ENCODE assay signal across 23 cellular contexts in genomic region chr13:91132786-91133185, GRCh38.
A peak's percentile ranks its signal among the peaks of the same experiment; 100 is the strongest.
DNase-seq lines count a peak whose midpoint lies in the region; ATAC-seq and TF ChIP-seq lines count a peak whose summit lies in the region.
"Had no signal": no experiment of that assay in that cellular context is flagged by ENCODE, and none has a peak within 500 bp of the region (broad histone marks: within the 10 kb centered on the region; RNA-seq: fewer than 3 reads in every experiment).

No MANE protein-coding gene starts in this region.

- H3K4me1 Mint-ChIP-seq in nephron progenitor cell: peaks cover 60% of the 10 kb centered on the region

- H3K27ac Mint-ChIP-seq in nephron progenitor cell: peak overlapping the region; percentile 16
- H3K27ac Mint-ChIP-seq: CD4-positive, alpha-beta T cell had no signal

- H3K27ac ChIP-seq in brain microvascular endothelial cell: no peak overlapping the region
- H3K27ac ChIP-seq: A549; BLaER1 treated with 17β-estradiol and CSF1 and Interleukin-3, amounts not matched to agents 10 nM and 100 nM had no signal

- ATAC-seq in left lobe of liver: no peak
- ATAC-seq: A549, HepG2, PC-3 had no signal

- peaks cover 37% of the 10 kb centered on the region for H3K36me3 Mint-ChIP-seq in nephron progenitor cell (ENCODE audit: low read depth)

- peaks cover 4% of the 10 kb centered on the region for H3K27me3 Mint-ChIP-seq in nephron progenitor cell (ENCODE audit: low read depth, poor library complexity)

- in situ Hi-C loops in astrocyte of the cerebellum (cut with HindIII; ENCODE audit: low sequenced_read_pairs): no loop called here
- in situ Hi-C loops in brain microvascular endothelial cell (cut with HindIII; ENCODE audit: low pct_ligation_motif_present, low sequenced_read_pairs): no loop called here

- H3K27me3 ChIP-seq in brain microvascular endothelial cell (replicated peaks): no peaks in the 10 kb centered on the region
- H3K27me3 ChIP-seq: BLaER1 treated with 17β-estradiol and CSF1 and Interleukin-3, amounts not matched to agents 10 nM and 100 nM had no signal

- DNase-seq in astrocyte of the cerebellum (ENCODE audit: low read depth) (peak; percentile 49), brain microvascular endothelial cell (peak; percentile 37), fibroblast of the aortic adventitia (ENCODE audit: low read depth) (peak; percentile 5), nephron progenitor cell (no peak), NCI-H2196 (lab: John Stamatoyannopoulos, UW; ENCODE audit: unreplicated experiment) (no peak), left lobe of liver (ENCODE audit: low spot score) (no peak), cerebellar nuclear complex (lab: John Stamatoyannopoulos, UW) (no peak)
- DNase-seq: AML-193; CD4-positive, alpha-beta T cell; DMS53; Kasumi-1; MV-4-11; NCI-H1105; NCI-H1436 treated with DMSO at 0.1 percent for 48 hours; NCI-H187 treated with DMSO at 0.1 percent for 48 hours; NCI-H446 treated with DMSO at 0.1 percent for 48 hours; NCI-H526; NCI-H82; NK-92 treated with Interleukin-12 subunit alpha and Interleukin-12 subunit beta, amount 100 ng/mL, for 24 hours; PC-3 had no signal

- H3K9me3 Mint-ChIP-seq in nephron progenitor cell: peaks cover 26% of the 10 kb centered on the region
- H3K9me3 Mint-ChIP-seq: CD4-positive, alpha-beta T cell had no signal

- H3K4me3 ChIP-seq in astrocyte of the cerebellum (ENCODE audit: low read depth, low read length) (no peak overlapping the region), brain microvascular endothelial cell (ENCODE audit: low read depth, low read length) (no peak overlapping the region), fibroblast of the aortic adventitia (ENCODE audit: low read depth, low read length) (no peak overlapping the region)
- H3K4me3 ChIP-seq: A549; BLaER1 treated with 17β-estradiol and CSF1 and Interleukin-3, amounts not matched to agents 10 nM and 100 nM had no signal

- no peak overlapping the region for H3K4me3 Mint-ChIP-seq in nephron progenitor cell
- H3K4me3 Mint-ChIP-seq: CD4-positive, alpha-beta T cell had no signal

- no peaks in the 10 kb centered on the region for H3K36me3 ChIP-seq in brain microvascular endothelial cell (replicated peaks)
- H3K36me3 ChIP-seq: BLaER1 treated with 17β-estradiol and CSF1 and Interleukin-3, amounts not matched to agents 10 nM and 100 nM had no signal

- no peak for TF ChIP-seq CTCF in astrocyte of the cerebellum (IDR thresholded peaks at IDR 0.05; ENCODE audit: low read depth, low read length, missing control alignments)
- no peak for TF ChIP-seq CTCF in brain microvascular endothelial cell (IDR thresholded peaks at IDR 0.05; ENCODE audit: low read depth, low read length, missing control alignments)
- no peak for TF ChIP-seq CTCF in fibroblast of the aortic adventitia (IDR thresholded peaks at IDR 0.05; ENCODE audit: insufficient read depth, low read length)
- no peak for TF ChIP-seq CTCF in nephron progenitor cell (IDR thresholded peaks at IDR 0.05)

Comparison
In these comparisons a context has a peak if more than half of its experiments do, and no peak if none do; other contexts are left out.
1. DNase-seq: peak in astrocyte of the cerebellum (single experiment), brain microvascular endothelial cell (single experiment) and fibroblast of the aortic adventitia (single experiment); none in nephron progenitor cell (single experiment), NCI-H2196 (single experiment), left lobe of liver (single experiment) and cerebellar nuclear complex (0 of 2).